In the genomic region with DNA sequence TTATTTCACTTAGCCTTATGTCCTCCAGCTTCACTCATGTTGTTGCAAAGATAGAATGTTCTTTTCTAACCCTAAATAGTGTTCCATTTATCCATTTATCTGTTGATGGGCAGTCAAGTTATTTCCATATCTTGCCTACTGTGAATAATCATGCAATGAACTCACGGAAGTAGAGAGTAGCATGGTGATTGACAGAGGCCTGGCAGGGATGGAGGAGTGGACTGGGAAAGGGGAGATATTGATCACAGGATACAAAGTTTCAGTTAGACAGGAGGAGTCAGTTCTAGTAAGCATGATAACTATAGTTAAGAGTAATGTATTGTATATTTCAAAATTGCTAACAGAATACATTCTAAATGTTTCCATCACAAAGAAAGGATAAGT, we compare ENCODE assay signal across 19 cellular contexts. TPM values are rescaled to one million over a fixed set of nuclear protein-coding genes. Genes with fewer than 3 reads are reported as not detected.
DNase-seq lines count a peak whose midpoint lies in the region; ATAC-seq and TF ChIP-seq lines count a peak whose summit lies in the region.
"Had no signal": no experiment of that assay in that cellular context is flagged by ENCODE, and none has a peak within 500 bp of the region (broad histone marks: within the 10 kb centered on the region; RNA-seq: fewer than 3 reads in every experiment).

No MANE protein-coding gene starts in this region.

- H3K4me1 ChIP-seq in PC-3 (ENCODE audit: insufficient read depth, low read length) = peaks cover 24% of the 10 kb centered on the region
- peaks cover 22% of the 10 kb centered on the region for H3K4me1 ChIP-seq in testis

- H3K9me3 ChIP-seq in PC-3 (ENCODE audit: low read length) (no peaks in the 10 kb centered on the region), testis (no peaks in the 10 kb centered on the region)
- H3K9me3 ChIP-seq: Peyer's patch, SK-N-SH had no signal

- H3K27ac ChIP-seq in PC-3 (ENCODE audit: low read length) = peak overlapping the region; percentile 90
- no peak overlapping the region for H3K27ac ChIP-seq in testis
- H3K27ac ChIP-seq: C4-2B, Peyer's patch had no signal

- peak overlapping the region; percentile 50 for H3K4me2 ChIP-seq in PC-3 (ENCODE audit: low read length)
- H3K4me2 ChIP-seq: SK-N-SH had no signal

- no peaks in the 10 kb centered on the region for H4K20me1 ChIP-seq in PC-3 (ENCODE audit: low read length)

- peak overlapping the region; percentile 35; the same call in 1 of the 2 replicates for H3K9ac ChIP-seq in PC-3 (ENCODE audit: low read length)
- H3K9ac ChIP-seq: SK-N-SH had no signal

- no peaks in the 10 kb centered on the region for H3K79me2 ChIP-seq in PC-3 (ENCODE audit: low read length)

- POLR2A ChIA-PET in PC-3 (lab: Charles Lee; ENCODE audit: unreplicated experiment) = no interaction called here

- no peaks in the 10 kb centered on the region for H3K9me2 ChIP-seq in PC-3 (replicated peaks; ENCODE audit: low read length)
- H3K9me2 ChIP-seq: SK-N-SH had no signal

- peak overlapping the region; percentile 18; the same call in 1 of the 2 replicates for H2AFZ ChIP-seq in PC-3 (ENCODE audit: low read length)

- CTCF ChIA-PET in PC-3 (lab: Charles Lee) = no interaction called here

- ATAC-seq in PC-3 = peak; percentile 62
- ATAC-seq in HG03521 (IDR thresholded peaks at IDR 0.05; ENCODE audit: unreplicated experiment) = no peak
- ATAC-seq: CD8-positive, alpha-beta T cell had no signal

- H3K36me3 ChIP-seq in PC-3 (ENCODE audit: low read depth, low read length) (no peaks in the 10 kb centered on the region), testis (ENCODE audit: low read depth, missing control alignments) (no peaks in the 10 kb centered on the region)
- H3K36me3 ChIP-seq: Peyer's patch had no signal

- H3K27me3 ChIP-seq in PC-3 (ENCODE audit: low read length) (no peaks in the 10 kb centered on the region), testis (no peaks in the 10 kb centered on the region)
- H3K27me3 ChIP-seq: Peyer's patch had no signal

- H3K4me3 ChIP-seq in PC-3 (ENCODE audit: low read length) = no peak overlapping the region
- no peak overlapping the region for H3K4me3 ChIP-seq in epithelial cell of esophagus (ENCODE audit: low read length)
- no peak overlapping the region for H3K4me3 ChIP-seq in testis
- H3K4me3 ChIP-seq: Peyer's patch had no signal

- no peak for TF ChIP-seq POLR2A in testis (IDR thresholded peaks at IDR 0.05)

- BruUV-seq in PC-3 (replicated peaks; lab: Mats Ljungman, UMichigan) = no TSS peak

- DNase-seq in DMS53 treated with DMSO at 0.1 percent for 48 hours (lab: John Stamatoyannopoulos, UW; ENCODE audit: unreplicated experiment) = peak; percentile 91
- DNase-seq in PC-3 = peak; percentile 59
- DNase-seq in epithelial cell of esophagus (ENCODE audit: low read depth) = peak; percentile 25
- DNase-seq in testis = peak; percentile 25
- DNase-seq in cortex of kidney (lab: John Stamatoyannopoulos, UW) = no peak
- no peak for DNase-seq in NOMO-1 treated with DMSO at 0.1 percent for 48 hours (lab: John Stamatoyannopoulos, UW; ENCODE audit: unreplicated experiment)
- DNase-seq: CD8-positive, alpha-beta T cell; HCEC 1CT; NCI-H1092 treated with DMSO at 0.1 percent for 48 hours; NCI-H187; NCI-H524; Peyer's patch; SK-N-SH; SW 1271 had no signal

- TF ChIP-seq CTCF in PC-3 (conservative IDR thresholded peaks at IDR 0.05; ENCODE audit: low read depth, low read length) (no peak), epithelial cell of esophagus (IDR thresholded peaks at IDR 0.05; ENCODE audit: insufficient read depth, low read depth, low read length, missing control alignments) (no peak), testis (IDR thresholded peaks at IDR 0.05) (no peak)

- 73 to 75% methylated on average over 1 of the region's 1 CpG for WGBS in testis, 2 donors

- no peaks in the 10 kb centered on the region for H3F3A ChIP-seq in PC-3 (ENCODE audit: low read length, unreplicated experiment)

- intact Hi-C loops in PC-3 (cut with micrococcal nuclease) = loop anchor here (5.0 to 10.0 kb wide), 2 partner anchors 38 to 80 kb away; no protein-coding TSS in a partner anchor
- intact Hi-C loops in testis (cut with DNase I; ENCODE audit: low total_unique reads) = no loop called here

RNA-seq across cellular contexts. Expression of a gene that starts 10.2 kb away (rescaled TPM):
- total RNA-seq in PC-3 (2014; rRNA removed) = not detected in 2 replicates
- under 1 TPM in 1 of 2 donors, not detected in 1; 0.12 TPM for total RNA-seq in testis
- 0.94 TPM for polyA plus RNA-seq in testis (ENCODE audit: insufficient read depth, low read depth, low replicate concordance)
- total RNA-seq: A673; CD8-positive, alpha-beta T cell; G401; H1 had no signal
- polyA plus RNA-seq: H1, SK-N-SH had no signal

Comparison
In these comparisons a context has a peak if more than half of its experiments do, and no peak if none do; other contexts are left out.
1. DNase-seq: peak in DMS53 treated with DMSO at 0.1 percent for 48 hours (single experiment), PC-3 (single experiment), epithelial cell of esophagus (single experiment) and testis (single experiment); none in cortex of kidney (single experiment) and NOMO-1 treated with DMSO at 0.1 percent for 48 hours (single experiment).